ENCODE assay signal across 21 cellular contexts in the genomic region with DNA sequence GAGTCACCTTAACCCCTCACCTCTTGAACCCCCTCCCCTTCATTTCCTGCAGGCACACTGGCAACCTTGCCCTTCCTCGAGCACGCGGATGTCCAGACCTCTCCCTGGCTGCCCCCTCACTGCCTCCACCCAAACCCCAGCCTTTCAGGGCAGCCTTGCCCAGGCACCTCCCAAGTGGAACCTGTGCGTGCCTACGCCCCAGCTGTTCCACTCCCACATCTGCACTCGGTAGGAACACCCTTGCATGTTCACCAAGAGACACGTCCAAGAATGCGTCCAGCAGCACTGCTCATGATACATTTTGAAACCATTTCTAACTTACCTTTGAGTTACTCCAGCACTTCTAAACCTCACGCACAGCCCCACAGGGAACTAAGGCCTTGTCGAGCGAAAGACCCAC.
"Had no signal": no experiment of that assay in that cellular context is flagged by ENCODE, and none has a peak within 500 bp of the region (broad histone marks: within the 10 kb centered on the region; RNA-seq: fewer than 3 reads in every experiment).

No MANE protein-coding gene starts in this region.

- H3K4me1 ChIP-seq: SJCRH30 had no signal

- H3K36me3 ChIP-seq: MG63, SJCRH30 had no signal

- H3K27ac ChIP-seq: HL-60, RWPE1, SJCRH30 had no signal

- H3K4me3 ChIP-seq: MG63, SJCRH30 had no signal

- H3K27me3 ChIP-seq: MG63, SJCRH30 had no signal

- DNase-seq: Karpas-422, KG1, MG63, NCI-H1092, NCI-H1105 treated with DMSO at 0.1 percent for 48 hours, NCI-H1417 treated with DMSO at 0.1 percent for 48 hours, NCI-H146, NCI-H1694 treated with DMSO at 0.1 percent for 48 hours, NCI-H1930, NCI-H2081, NCI-H2107, NCI-H2227 treated with DMSO at 0.1 percent for 48 hours, NCI-H524, NCI-H526 treated with DMSO at 0.1 percent for 48 hours, NCI-H774, SHP77 treated with DMSO at 0.1 percent for 48 hours, SJCRH30 had no signal

- H3K9me3 ChIP-seq: MG63, SJCRH30 had no signal

- ATAC-seq: Panc1, SK-N-SH treated with all-trans-retinoic acid at 6 μM for 48 hours had no signal
